In genomic region chr13:80339578-80339840, GRCh38 we compare ENCODE assay signal across 8 cellular contexts. TPM values are rescaled to one million over a fixed set of nuclear protein-coding genes. Genes with fewer than 3 reads are reported as not detected.
DNase-seq lines count a peak whose midpoint lies in the region; ATAC-seq and TF ChIP-seq lines count a peak whose summit lies in the region.

No MANE protein-coding gene starts in this region.

- H3K4me1 ChIP-seq in SJCRH30, result peaks cover 6% of the 10 kb centered on the region

- no peak for TF ChIP-seq CTCF in GM06990 (IDR thresholded peaks at IDR 0.05; ENCODE audit: insufficient read depth, low read length, poor library complexity, severe bottlenecking)
- no peak for TF ChIP-seq CTCF in foreskin fibroblast (IDR thresholded peaks at IDR 0.05; ENCODE audit: low read depth, low read length)

- no peaks in the 10 kb centered on the region; the same call in 1 of the 2 replicates for H3K36me3 ChIP-seq in GM06990 (ENCODE audit: control insufficient read depth, insufficient read depth, low read length)
- peaks cover 60% of the 10 kb centered on the region for H3K36me3 ChIP-seq in SJCRH30

- DNase-seq in GM06990 (ENCODE audit: extremely low read depth, insufficient read length), result no peak
- DNase-seq in SJCRH30, result peak; percentile 30 to 61
- no peak for DNase-seq in foreskin fibroblast
- DNase-seq in putamen (ENCODE audit: low spot score), result peak; percentile 36
- DNase-seq in mesenteric fat pad (ENCODE audit: low spot score), result no peak
- no peak for DNase-seq in EL
- DNase-seq in GM19238 (ENCODE audit: insufficient read length, low spot score), result no peak

- ATAC-seq in HG02970 (IDR thresholded peaks at IDR 0.05; ENCODE audit: low FRiP score, unreplicated experiment), result no peak

- H3K9me3 ChIP-seq in SJCRH30 (replicated peaks), result no peaks in the 10 kb centered on the region

- H3K27me3 ChIP-seq in GM06990 (replicated peaks; ENCODE audit: control insufficient read depth, insufficient read depth, low read length) (no peaks in the 10 kb centered on the region; the same call in 1 of the 2 replicates), SJCRH30 (no peaks in the 10 kb centered on the region)

- H3K27ac ChIP-seq in SJCRH30, result peak overlapping the region; percentile 99

- H3K4me3 ChIP-seq in GM06990 (replicated peaks; ENCODE audit: low read depth, low read length) (peak overlapping the region; percentile 61), SJCRH30 (peak overlapping the region; percentile 93), foreskin fibroblast (ENCODE audit: low read depth in 1 of 2, low read length in 2 of 2) (peak overlapping the region; percentile 74 to 93)

RNA-seq across cellular contexts. Expression of gene SPRY2, which starts 1.4 kb away (rescaled TPM):
- 121 and 122 TPM in 2 replicates for total RNA-seq in SJCRH30 (2014; rRNA removed; shearing (Covaris generic))
- total RNA-seq in mesenteric fat pad, result 55.9 TPM

Comparison
In these comparisons a context has a peak if more than half of its experiments do, and no peak if none do; other contexts are left out.
1. DNase-seq: peak in SJCRH30 (2 of 2) and putamen (single experiment); none in GM06990 (single experiment), foreskin fibroblast (0 of 2), mesenteric fat pad (single experiment), EL (single experiment) and GM19238 (single experiment).
2. Peak in every context shown above with its lines, with median percentiles within 50 percentile points of each other: H3K4me3 ChIP-seq.